1 cellular context compared by ENCODE assay signal in genomic region chr20:58228103-58228483, GRCh38.
TF ChIP-seq lines count a peak whose summit lies in the region.

No MANE protein-coding gene starts in this region.

TF ChIP-seq in GM23338, 12 proteins besides CTCF, POLR2A, EP300 and RAD21 (continued from another document):
- TF ChIP-seq, protein P1, sequence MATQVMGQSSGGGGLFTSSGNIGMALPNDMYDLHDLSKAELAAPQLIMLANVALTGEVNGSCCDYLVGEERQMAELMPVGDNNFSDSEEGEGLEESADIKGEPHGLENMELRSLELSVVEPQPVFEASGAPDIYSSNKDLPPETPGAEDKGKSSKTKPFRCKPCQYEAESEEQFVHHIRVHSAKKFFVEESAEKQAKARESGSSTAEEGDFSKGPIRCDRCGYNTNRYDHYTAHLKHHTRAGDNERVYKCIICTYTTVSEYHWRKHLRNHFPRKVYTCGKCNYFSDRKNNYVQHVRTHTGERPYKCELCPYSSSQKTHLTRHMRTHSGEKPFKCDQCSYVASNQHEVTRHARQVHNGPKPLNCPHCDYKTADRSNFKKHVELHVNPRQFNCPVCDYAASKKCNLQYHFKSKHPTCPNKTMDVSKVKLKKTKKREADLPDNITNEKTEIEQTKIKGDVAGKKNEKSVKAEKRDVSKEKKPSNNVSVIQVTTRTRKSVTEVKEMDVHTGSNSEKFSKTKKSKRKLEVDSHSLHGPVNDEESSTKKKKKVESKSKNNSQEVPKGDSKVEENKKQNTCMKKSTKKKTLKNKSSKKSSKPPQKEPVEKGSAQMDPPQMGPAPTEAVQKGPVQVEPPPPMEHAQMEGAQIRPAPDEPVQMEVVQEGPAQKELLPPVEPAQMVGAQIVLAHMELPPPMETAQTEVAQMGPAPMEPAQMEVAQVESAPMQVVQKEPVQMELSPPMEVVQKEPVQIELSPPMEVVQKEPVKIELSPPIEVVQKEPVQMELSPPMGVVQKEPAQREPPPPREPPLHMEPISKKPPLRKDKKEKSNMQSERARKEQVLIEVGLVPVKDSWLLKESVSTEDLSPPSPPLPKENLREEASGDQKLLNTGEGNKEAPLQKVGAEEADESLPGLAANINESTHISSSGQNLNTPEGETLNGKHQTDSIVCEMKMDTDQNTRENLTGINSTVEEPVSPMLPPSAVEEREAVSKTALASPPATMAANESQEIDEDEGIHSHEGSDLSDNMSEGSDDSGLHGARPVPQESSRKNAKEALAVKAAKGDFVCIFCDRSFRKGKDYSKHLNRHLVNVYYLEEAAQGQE (IDR thresholded peaks at IDR 0.05; ENCODE audit: unreplicated experiment) = no peak
- TF ChIP-seq CREB1 (CRISPR knock-in tag; IDR thresholded peaks at IDR 0.05; ENCODE audit: low read depth) = no peak
- TF ChIP-seq EZH2 (IDR thresholded peaks at IDR 0.05; ENCODE audit: low read depth, unreplicated experiment) = no peak
- TF ChIP-seq POLR2AphosphoS5 (IDR thresholded peaks at IDR 0.05; ENCODE audit: low read depth) = no peak
- no peak for TF ChIP-seq ZNF114 (CRISPR knock-in tag; IDR thresholded peaks at IDR 0.05)
- TF ChIP-seq ZNF331 (CRISPR knock-in tag; IDR thresholded peaks at IDR 0.05; ENCODE audit: low read depth) = no peak
